ENCODE assay signal across 8 cellular contexts in genomic region chr4:39528056-39528465, GRCh38. TPM values are rescaled to one million over a fixed set of nuclear protein-coding genes. Genes with fewer than 3 reads are reported as not detected.
DNase-seq lines count a peak whose midpoint lies in the region; ATAC-seq and TF ChIP-seq lines count a peak whose summit lies in the region.

No MANE protein-coding gene starts in this region.

- TF ChIP-seq CTCF in activated CD8-positive, alpha-beta T cell treated with anti-CD3 and anti-CD28 coated beads for 36 hours (IDR thresholded peaks at IDR 0.05) = no peak

- H3K27me3 Mint-ChIP-seq in stimulated activated naive CD8-positive, alpha-beta T cell treated with anti-CD3 and anti-CD28 coated beads, Interleukin-15, Interleukin-2, amounts not matched to agents 100 ng/mL and 50 ng/mL, for 24 hours = no peaks in the 10 kb centered on the region
- no peaks in the 10 kb centered on the region for H3K27me3 Mint-ChIP-seq in activated CD8-positive, alpha-beta T cell treated with anti-CD3 and anti-CD28 coated beads for 36 hours

- no peak for DNase-seq in stimulated activated naive CD8-positive, alpha-beta T cell treated with anti-CD3 and anti-CD28 coated beads, Interleukin-15, Interleukin-2, amounts not matched to agents 100 U/mL and 50 U/mL, for 24 hours
- no peak for DNase-seq in activated CD8-positive, alpha-beta T cell treated with anti-CD3 and anti-CD28 coated beads for 36 hours
- DNase-seq in germinal center (ENCODE audit: low spot score) (peak; percentile 59), trophoblast cell (peak in 1 of 2 donors; percentile 96), middle frontal gyrus (ENCODE audit: extremely low spot score, low spot score) (no peak)
- no peak for DNase-seq in stimulated activated CD4-positive, alpha-beta T cell treated with anti-CD3 and anti-CD28 coated beads, Interleukin-15, amount 100 ng/mL, for 24 hours

- H3K9ac ChIP-seq in trophoblast cell (ENCODE audit: low read length) = peak overlapping the region; percentile 71

- POLR2A ChIA-PET in activated CD8-positive, alpha-beta T cell treated with anti-CD3 and anti-CD28 coated beads for 36 hours (lab: Charles Lee) = interaction anchor here (0.9 to 1.4 kb wide), 2 partner anchors 32 to 169 kb away, joined by 3 read pairs; partner anchors contain the start of gene UBE2K

- WGBS in trophoblast cell (ENCODE audit: extremely low coverage, insufficient coverage, insufficient read length) = no CpG with 5 or more reads among the region's 22 CpGs

- CTCF ChIA-PET in activated CD8-positive, alpha-beta T cell treated with anti-CD3 and anti-CD28 coated beads for 36 hours (lab: Charles Lee) = no interaction called here

- H3K4ac ChIP-seq in trophoblast cell (ENCODE audit: low read depth, low read length) = peak overlapping the region; percentile 65

- H3K36me3 Mint-ChIP-seq in stimulated activated naive CD8-positive, alpha-beta T cell treated with anti-CD3 and anti-CD28 coated beads, Interleukin-15, Interleukin-2, amounts not matched to agents 100 ng/mL and 50 ng/mL, for 24 hours (ENCODE audit: low read depth) = peaks cover 31% of the 10 kb centered on the region
- peaks cover 30% of the 10 kb centered on the region for H3K36me3 Mint-ChIP-seq in activated CD8-positive, alpha-beta T cell treated with anti-CD3 and anti-CD28 coated beads for 36 hours (ENCODE audit: low read depth)

- peak overlapping the region; percentile 63 for H2BK120ac ChIP-seq in trophoblast cell (ENCODE audit: insufficient read depth, low read length, poor library complexity)

- H3K23ac ChIP-seq in trophoblast cell (ENCODE audit: low read length) = no peak overlapping the region

- H3K4me2 ChIP-seq in trophoblast cell (ENCODE audit: low read length) = peak overlapping the region; percentile 73

- H3K18ac ChIP-seq in trophoblast cell (ENCODE audit: low read length) = peak overlapping the region; percentile 56

- no peaks in the 10 kb centered on the region for H3K27me3 ChIP-seq in trophoblast cell (ENCODE audit: insufficient read depth, low read length)

- peaks cover 11% of the 10 kb centered on the region for H3K9me3 ChIP-seq in trophoblast cell (ENCODE audit: insufficient read depth, low read depth, low read length)

- H3K36me3 ChIP-seq in trophoblast cell (ENCODE audit: control insufficient read depth in 1 of 2, insufficient read depth in 2 of 2, low read length in 2 of 2) = peaks cover 8 to 10% of the 10 kb centered on the region in 2 experiments

- peaks cover 0 to 2% of the 10 kb centered on the region in 2 experiments for H3K4me1 ChIP-seq in trophoblast cell (ENCODE audit: control insufficient read depth in 1 of 2, insufficient read depth in 2 of 2, low read length in 2 of 2)

- H3K27ac Mint-ChIP-seq in stimulated activated naive CD8-positive, alpha-beta T cell treated with anti-CD3 and anti-CD28 coated beads, Interleukin-15, Interleukin-2, amounts not matched to agents 100 ng/mL and 50 ng/mL, for 24 hours = peak overlapping the region; percentile 79
- peak overlapping the region; percentile 54 for H3K27ac Mint-ChIP-seq in activated CD8-positive, alpha-beta T cell treated with anti-CD3 and anti-CD28 coated beads for 36 hours

- peak overlapping the region; percentile 79 for H3K14ac ChIP-seq in trophoblast cell (ENCODE audit: low read length)

- H4K91ac ChIP-seq in trophoblast cell (ENCODE audit: low read depth, low read length) = peak overlapping the region; percentile 78

- peaks cover 27% of the 10 kb centered on the region for H3K9me3 Mint-ChIP-seq in stimulated activated naive CD8-positive, alpha-beta T cell treated with anti-CD3 and anti-CD28 coated beads, Interleukin-15, Interleukin-2, amounts not matched to agents 100 ng/mL and 50 ng/mL, for 24 hours
- peaks cover 24% of the 10 kb centered on the region for H3K9me3 Mint-ChIP-seq in activated CD8-positive, alpha-beta T cell treated with anti-CD3 and anti-CD28 coated beads for 36 hours

- intact Hi-C loops in activated CD8-positive, alpha-beta T cell treated with anti-CD3 and anti-CD28 coated beads for 36 hours (cut with micrococcal nuclease) = loop anchor here (5.0 kb wide), 1 partner anchor 109 kb away; the partner anchor contains the start of gene SMIM14

- H3K27ac ChIP-seq in trophoblast cell (ENCODE audit: low read depth, low read length) = peak overlapping the region; percentile 95

- H2BK12ac ChIP-seq in trophoblast cell (ENCODE audit: low read length) = no peak overlapping the region

- H2AFZ ChIP-seq in trophoblast cell (ENCODE audit: insufficient read depth, low read length, poor library complexity) = peak overlapping the region; percentile 74

- ATAC-seq in stimulated activated naive CD8-positive, alpha-beta T cell treated with anti-CD3 and anti-CD28 coated beads, Interleukin-15, Interleukin-2, amounts not matched to agents 100 U/mL and 50 U/mL, for 24 hours = no peak
- no peak for ATAC-seq in activated CD8-positive, alpha-beta T cell treated with anti-CD3 and anti-CD28 coated beads for 36 hours
- ATAC-seq in GM21447 (IDR thresholded peaks at IDR 0.05; ENCODE audit: unreplicated experiment) = no peak

- H2AK5ac ChIP-seq in trophoblast cell (ENCODE audit: low read length) = peak overlapping the region; percentile 38

- H4K12ac ChIP-seq in trophoblast cell (ENCODE audit: low read depth, low read length) = peak overlapping the region; percentile 81

- peaks cover 15% of the 10 kb centered on the region for H3K79me1 ChIP-seq in trophoblast cell (ENCODE audit: low read length)

- H3K4me3 Mint-ChIP-seq in stimulated activated naive CD8-positive, alpha-beta T cell treated with anti-CD3 and anti-CD28 coated beads, Interleukin-15, Interleukin-2, amounts not matched to agents 100 ng/mL and 50 ng/mL, for 24 hours = peak overlapping the region; percentile 97
- H3K4me3 Mint-ChIP-seq in activated CD8-positive, alpha-beta T cell treated with anti-CD3 and anti-CD28 coated beads for 36 hours = peak overlapping the region; percentile 85

- H3K4me1 Mint-ChIP-seq in stimulated activated naive CD8-positive, alpha-beta T cell treated with anti-CD3 and anti-CD28 coated beads, Interleukin-15, Interleukin-2, amounts not matched to agents 100 ng/mL and 50 ng/mL, for 24 hours (ENCODE audit: low read depth) = peaks cover 21% of the 10 kb centered on the region
- H3K4me1 Mint-ChIP-seq in activated CD8-positive, alpha-beta T cell treated with anti-CD3 and anti-CD28 coated beads for 36 hours (ENCODE audit: low read depth) = peaks cover 17% of the 10 kb centered on the region

- peaks cover 16% of the 10 kb centered on the region for H3K79me2 ChIP-seq in trophoblast cell (ENCODE audit: control insufficient read depth, insufficient read depth, low read length, poor library complexity)

- peak overlapping the region; percentile 99 for H3K4me3 ChIP-seq in trophoblast cell (ENCODE audit: low read depth, low read length)

- peak overlapping the region; percentile 35 for H2BK5ac ChIP-seq in trophoblast cell (ENCODE audit: low read depth, low read length, poor library complexity)

- H4K8ac ChIP-seq in trophoblast cell (ENCODE audit: low read depth, low read length) = peak overlapping the region; percentile 80

RNA-seq across cellular contexts. Expression of gene UGDH, which starts 0.8 kb away (rescaled TPM):
- total RNA-seq in activated CD8-positive, alpha-beta T cell treated with anti-CD3 and anti-CD28 coated beads for 36 hours = 10 to 100 TPM; 14.6 to 16.7 TPM
- 54.3 and 60.5 TPM in 2 replicates for polyA plus RNA-seq in trophoblast cell (2013)
